ENCODE assay signal across 8 cellular contexts in the genomic region with DNA sequence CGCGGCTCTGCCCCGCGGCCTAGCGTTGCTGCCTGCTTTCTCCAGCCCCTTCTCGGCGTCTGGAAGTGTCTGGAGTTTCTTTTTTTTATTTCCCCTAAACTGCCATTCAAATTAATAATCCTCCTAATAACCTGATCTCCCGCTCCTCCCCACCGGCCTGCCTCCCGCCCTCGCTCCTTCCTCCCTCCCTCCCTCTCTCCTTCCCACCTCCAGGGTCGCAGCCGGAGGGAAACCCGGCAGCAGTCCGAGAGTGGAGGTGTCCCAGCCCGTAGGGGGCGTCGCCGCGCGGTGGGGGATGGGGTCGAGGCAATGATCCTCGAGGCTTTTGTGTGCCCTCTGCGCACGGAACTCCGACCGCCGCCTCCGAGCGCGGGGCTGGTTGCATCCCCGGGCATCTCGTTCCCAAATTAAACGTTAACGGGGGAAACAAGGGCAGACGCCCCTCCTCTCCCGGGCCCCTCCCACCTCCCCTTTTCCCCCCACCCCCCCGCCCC. TPM values are rescaled to one million over a fixed set of nuclear protein-coding genes. Genes with fewer than 3 reads are reported as not detected.
DNase-seq lines count a peak whose midpoint lies in the region; ATAC-seq and TF ChIP-seq lines count a peak whose summit lies in the region.

No MANE protein-coding gene starts in this region.

- TF ChIP-seq CTCF in endothelial cell (IDR thresholded peaks at IDR 0.05; ENCODE audit: unreplicated experiment), result no peak
- peak; percentile 18 for TF ChIP-seq CTCF in mucosa of descending colon (IDR thresholded peaks at IDR 0.05)

- H3K36me3 Mint-ChIP-seq in endothelial cell (ENCODE audit: low read depth, unreplicated experiment), result peaks cover 12% of the 10 kb centered on the region
- H3K36me3 Mint-ChIP-seq in stimulated activated naive B cell treated with anti-CD40 and anti-IgM and Interleukin-4, amounts not matched to agents 10 μg/mL and 1 μg/mL and 100 μg/mL, for 72 hours, result peaks cover 2 to 4% of the 10 kb centered on the region in 2 donors

- H3K4me1 ChIP-seq in ES-I3 (ENCODE audit: insufficient read depth, low read length) (peaks cover 9% of the 10 kb centered on the region; the same call in 1 of the 2 replicates), mucosa of descending colon (ENCODE audit: low read depth) (peaks cover 6% of the 10 kb centered on the region)

- H3K9me3 ChIP-seq in ES-I3 (ENCODE audit: control insufficient read depth, insufficient read depth, low read length), result no peaks in the 10 kb centered on the region
- no peaks in the 10 kb centered on the region for H3K9me3 ChIP-seq in mucosa of descending colon

- H3K36me3 ChIP-seq in ES-I3 (ENCODE audit: insufficient read depth, low read length) (peaks cover 10% of the 10 kb centered on the region), mucosa of descending colon (ENCODE audit: low read depth) (no peaks in the 10 kb centered on the region)

- H3K9me3 Mint-ChIP-seq in endothelial cell (ENCODE audit: unreplicated experiment), result no peaks in the 10 kb centered on the region
- H3K9me3 Mint-ChIP-seq in stimulated activated naive B cell treated with anti-CD40 and anti-IgM and Interleukin-4, amounts not matched to agents 10 μg/mL and 1 μg/mL and 100 μg/mL, for 72 hours, result no peaks in the 10 kb centered on the region

- DNase-seq in NCI-H524 (lab: John Stamatoyannopoulos, UW) (peak; percentile 46 to 64), endothelial cell (ENCODE audit: low spot score) (peak; percentile 88), mucosa of descending colon (peak; percentile 81 to 90 (median 85))
- peak; percentile 36 to 47 for DNase-seq in activated CD8-positive, alpha-beta memory T cell treated with anti-CD3 and anti-CD28 coated beads for 4 hours (ENCODE audit: low read depth in 2 of 2)
- DNase-seq in stimulated activated naive B cell treated with anti-CD40 and anti-IgM and Interleukin-4, amounts not matched to agents 10 μg/mL and 1 μg/mL and 100 μg/mL, for 72 hours, result peak; percentile 46

- intact Hi-C loops in mucosa of descending colon (cut with DNase I, micrococcal nuclease), result loop anchor here (5.0 kb wide), 3 partner anchors 106 to 531 kb away; partner anchors contain the start of gene CRADD (in 1 of the 2)

- H3K27me3 Mint-ChIP-seq in endothelial cell (ENCODE audit: unreplicated experiment), result peaks cover 17% of the 10 kb centered on the region
- H3K27me3 Mint-ChIP-seq in stimulated activated naive B cell treated with anti-CD40 and anti-IgM and Interleukin-4, amounts not matched to agents 10 μg/mL and 1 μg/mL and 100 μg/mL, for 72 hours, result peaks cover 43 to 53% of the 10 kb centered on the region in 2 donors

- H3K4me3 ChIP-seq in mucosa of descending colon, result peak overlapping the region; percentile 56

- H3K9ac ChIP-seq in ES-I3 (ENCODE audit: low read depth, low read length), result peak overlapping the region; percentile 72

- H3K27ac Mint-ChIP-seq in endothelial cell (ENCODE audit: unreplicated experiment), result no peak overlapping the region
- H3K27ac Mint-ChIP-seq in stimulated activated naive B cell treated with anti-CD40 and anti-IgM and Interleukin-4, amounts not matched to agents 10 μg/mL and 1 μg/mL and 100 μg/mL, for 72 hours, result peak overlapping the region; percentile 79

- H3K4me3 Mint-ChIP-seq in endothelial cell (ENCODE audit: unreplicated experiment), result peak overlapping the region; percentile 83
- peak overlapping the region; percentile 82 to 84 for H3K4me3 Mint-ChIP-seq in stimulated activated naive B cell treated with anti-CD40 and anti-IgM and Interleukin-4, amounts not matched to agents 10 μg/mL and 1 μg/mL and 100 μg/mL, for 72 hours

- H3K4me1 Mint-ChIP-seq in endothelial cell (ENCODE audit: unreplicated experiment), result peaks cover 11% of the 10 kb centered on the region
- peaks cover 16 to 26% of the 10 kb centered on the region in 2 donors for H3K4me1 Mint-ChIP-seq in stimulated activated naive B cell treated with anti-CD40 and anti-IgM and Interleukin-4, amounts not matched to agents 10 μg/mL and 1 μg/mL and 100 μg/mL, for 72 hours

- ATAC-seq in HG02678 (IDR thresholded peaks at IDR 0.05; ENCODE audit: unreplicated experiment) (peak; percentile 24), mucosa of descending colon (peak; percentile 44), HG02884 (IDR thresholded peaks at IDR 0.05; ENCODE audit: unreplicated experiment) (no peak)
- peak in 1 of 2 donors; percentile 19 for ATAC-seq in stimulated activated naive B cell treated with anti-CD40 and anti-IgM and Interleukin-4, amounts not matched to agents 10 μg/mL and 1 μg/mL and 100 μg/mL, for 72 hours (replicated peaks)

RNA-seq across cellular contexts. Expression of gene SOCS2, which starts 1.1 kb away (rescaled TPM):
- 19.5 TPM for total RNA-seq in endothelial cell (ENCODE audit: unreplicated experiment)
- total RNA-seq in mucosa of descending colon, result 10 to 100 TPM; 23.3 to 40.7 (median 27.6) TPM
